In genomic region chr7:22373911-22374310, GRCh38 we compare ENCODE assay signal across 34 cellular contexts. TPM values are rescaled to one million over a fixed set of nuclear protein-coding genes. Genes with fewer than 3 reads are reported as not detected.
"Had no signal": no experiment of that assay in that cellular context is flagged by ENCODE, and none has a peak within 500 bp of the region (broad histone marks: within the 10 kb centered on the region; RNA-seq: fewer than 3 reads in every experiment).

No MANE protein-coding gene starts in this region.

- DNase-seq: activated B cell treated with CpG ODN at 0.5 μM for 24 hours; activated CD4-positive, alpha-beta T cell treated with anti-CD3 and anti-CD28 coated beads for 48 hours; activated CD4-positive, alpha-beta T cell treated with anti-CD3 and anti-CD28 coated beads, Interleukin-2, amount 50 U/mL, for 1 hour; activated CD4-positive, alpha-beta T cell treated with anti-CD3 and anti-CD28 coated beads, Interleukin-2, amount 50 U/mL, for 48 hours; activated CD8-positive, alpha-beta memory T cell treated with anti-CD3 and anti-CD28 coated beads, Interleukin-2, amount 10 ng/mL, durations not matched to agents 7 days and 5 days; activated CD8-positive, alpha-beta memory T cell treated with anti-CD3 and anti-CD28 coated beads, Interleukin-2, amount 50 U/mL, for 4 hours; activated CD8-positive, alpha-beta T cell treated with anti-CD3 and anti-CD28 coated beads for 36 hours; activated gamma-delta T cell; activated naive CD4-positive, alpha-beta T cell; activated naive CD4-positive, alpha-beta T cell treated with anti-CD3 and anti-CD28 coated beads, Interleukin-2, amount 10 ng/mL, durations not matched to agents 7 days and 5 days; activated naive CD8-positive, alpha-beta T cell treated with anti-CD3 and anti-CD28 coated beads, Interleukin-2, amount 10 ng/mL, durations not matched to agents 7 days and 5 days; activated T-cell treated with anti-CD3 and anti-CD28 coated beads, Interleukin-2, amount 50 U/mL, for 1 hour; activated T-cell treated with anti-CD3 and anti-CD28 coated beads, Interleukin-2, amount 50 U/mL, for 72 hours; central memory CD4-positive, alpha-beta T cell; cerebellar nuclear complex; colonic mucosa; effector CD8-positive, alpha-beta T cell; esophagus squamous epithelium; foreskin melanocyte; heart right ventricle; T-helper 2 cell; WERI-Rb-1 had no signal

- H3K79me2 ChIP-seq: hepatocyte had no signal

- H3K27me3 ChIP-seq: ascending aorta, breast epithelium, cardiac muscle cell, colonic mucosa, esophagus squamous epithelium, gastroesophageal sphincter, heart right ventricle, hepatocyte had no signal

- ATAC-seq: activated CD4-positive, CD25-positive, alpha-beta regulatory T cell treated with anti-CD3 and anti-CD28 coated beads, Interleukin-2, amount 50 U/mL, for 24 hours; activated CD8-positive, alpha-beta memory T cell treated with anti-CD3 and anti-CD28 coated beads, Interleukin-2, amount 10 ng/mL, durations not matched to agents 7 days and 5 days; activated CD8-positive, alpha-beta T cell treated with anti-CD3 and anti-CD28 coated beads for 36 hours; activated naive CD4-positive, alpha-beta T cell treated with anti-CD3 and anti-CD28 coated beads, Interleukin-2, amount 50 U/mL, for 72 hours; activated T-cell treated with anti-CD3 and anti-CD28 coated beads, Interleukin-2, amount 50 U/mL, for 72 hours; gastroesophageal sphincter; heart right ventricle had no signal

- H3K4me3 Mint-ChIP-seq: activated B cell treated with CpG ODN at 0.5 μM for 24 hours; activated CD8-positive, alpha-beta memory T cell treated with anti-CD3 and anti-CD28 coated beads, Interleukin-2, amount 10 ng/mL, durations not matched to agents 7 days and 5 days; activated CD8-positive, alpha-beta T cell treated with anti-CD3 and anti-CD28 coated beads for 36 hours; activated naive CD4-positive, alpha-beta T cell treated with anti-CD3 and anti-CD28 coated beads, Interleukin-2, amount 10 ng/mL, durations not matched to agents 7 days and 5 days; activated naive CD8-positive, alpha-beta T cell treated with anti-CD3 and anti-CD28 coated beads, Interleukin-2, amount 10 ng/mL, durations not matched to agents 7 days and 5 days; activated T-cell treated with anti-CD3 and anti-CD28 coated beads, Interleukin-2, amount 50 U/mL, for 72 hours; brain had no signal

- H3K27ac ChIP-seq: ascending aorta, cardiac muscle cell, colonic mucosa, epithelial cell of prostate, gastroesophageal sphincter, heart right ventricle, hepatocyte, WERI-Rb-1 had no signal

- H3K27me3 Mint-ChIP-seq: brain had no signal

- H3K9me3 Mint-ChIP-seq: activated B cell treated with CpG ODN at 0.5 μM for 24 hours; activated CD8-positive, alpha-beta T cell treated with anti-CD3 and anti-CD28 coated beads for 36 hours; activated naive CD4-positive, alpha-beta T cell treated with anti-CD3 and anti-CD28 coated beads, Interleukin-2, amount 10 ng/mL, durations not matched to agents 7 days and 5 days; activated naive CD4-positive, alpha-beta T cell treated with anti-CD3 and anti-CD28 coated beads, Interleukin-2, amount 50 U/mL, for 72 hours; activated naive CD8-positive, alpha-beta T cell treated with anti-CD3 and anti-CD28 coated beads, Interleukin-2, amount 10 ng/mL, durations not matched to agents 7 days and 5 days; activated T-cell treated with anti-CD3 and anti-CD28 coated beads, Interleukin-2, amount 50 U/mL, for 72 hours; brain had no signal

- H3K4me1 Mint-ChIP-seq: activated B cell treated with CpG ODN at 0.5 μM for 24 hours; activated naive CD4-positive, alpha-beta T cell treated with anti-CD3 and anti-CD28 coated beads, Interleukin-2, amount 10 ng/mL, durations not matched to agents 7 days and 5 days; activated naive CD8-positive, alpha-beta T cell treated with anti-CD3 and anti-CD28 coated beads, Interleukin-2, amount 10 ng/mL, durations not matched to agents 7 days and 5 days had no signal

- H3K9me3 ChIP-seq: ascending aorta, breast epithelium, colonic mucosa, esophagus squamous epithelium, gastroesophageal sphincter, heart right ventricle had no signal

- FAIRE-seq: endometrium, endothelial cell of umbilical vein, TTC549 had no signal

- H2AFZ ChIP-seq: hepatocyte had no signal

- H3K4me1 ChIP-seq: ascending aorta, breast epithelium, colonic mucosa, gastroesophageal sphincter had no signal

- H3K4me3 ChIP-seq: ascending aorta, breast epithelium, cardiac muscle cell, colonic mucosa, esophagus squamous epithelium, gastroesophageal sphincter, heart right ventricle, hepatocyte had no signal

- H3K36me3 ChIP-seq: ascending aorta, breast epithelium, cardiac muscle cell, colonic mucosa, esophagus squamous epithelium, gastroesophageal sphincter, heart right ventricle, WERI-Rb-1 had no signal

- H3K4me2 ChIP-seq: hepatocyte had no signal

- H3K36me3 Mint-ChIP-seq: activated CD8-positive, alpha-beta memory T cell treated with anti-CD3 and anti-CD28 coated beads, Interleukin-2, amount 10 ng/mL, durations not matched to agents 7 days and 5 days; activated naive CD4-positive, alpha-beta T cell treated with anti-CD3 and anti-CD28 coated beads, Interleukin-2, amount 10 ng/mL, durations not matched to agents 7 days and 5 days; activated naive CD4-positive, alpha-beta T cell treated with anti-CD3 and anti-CD28 coated beads, Interleukin-2, amount 50 U/mL, for 72 hours; activated naive CD8-positive, alpha-beta T cell treated with anti-CD3 and anti-CD28 coated beads, Interleukin-2, amount 10 ng/mL, durations not matched to agents 7 days and 5 days; brain had no signal

RNA-seq across cellular contexts. Expression of gene RAPGEF5, which starts 17.0 kb away (rescaled TPM):
- polyA plus RNA-seq: cardiac muscle cell had no signal
